Comparison of ENCODE assay signal across 24 cellular contexts in the genomic region with DNA sequence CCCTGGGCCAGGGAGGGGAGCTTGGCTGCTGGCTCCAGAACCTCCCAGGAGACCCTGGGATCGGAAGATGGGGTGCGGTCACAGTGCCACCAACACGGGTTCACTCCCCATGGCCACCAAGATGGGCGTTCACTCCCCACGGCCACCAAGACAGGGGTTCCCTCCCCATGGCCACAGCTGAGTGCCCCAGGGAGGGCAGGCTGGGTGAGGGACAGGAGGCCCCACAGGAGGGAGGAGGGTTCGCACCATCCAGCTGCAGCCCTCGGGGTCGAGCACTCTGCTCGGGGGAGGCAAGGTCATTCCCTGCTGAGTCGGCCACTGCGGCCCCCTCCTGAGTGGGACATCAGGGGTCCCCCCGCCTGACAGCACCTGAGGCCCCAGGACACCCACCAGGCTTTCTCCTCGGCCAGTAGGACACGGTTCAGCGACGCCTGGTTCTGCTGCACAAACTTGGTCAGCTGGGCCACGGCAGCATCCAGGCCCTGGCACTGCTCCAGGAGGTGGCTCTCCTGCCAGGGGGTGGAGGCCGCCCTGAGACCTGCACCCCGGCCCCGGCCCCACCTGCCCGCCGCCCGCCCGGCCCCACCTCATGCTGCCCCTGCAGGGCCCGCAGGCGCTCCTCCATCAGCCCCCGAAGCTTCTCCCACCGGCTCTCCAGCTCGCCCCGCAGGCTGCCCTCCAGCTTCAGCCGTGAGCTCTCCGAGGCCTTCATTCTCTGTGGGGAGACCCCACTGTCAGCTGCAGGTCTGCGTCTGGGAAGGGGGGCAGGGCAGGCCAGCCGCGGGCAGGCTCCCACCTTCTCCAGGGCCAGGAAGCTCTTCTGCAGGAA. TPM values are rescaled to one million over a fixed set of nuclear protein-coding genes. Genes with fewer than 3 reads are reported as not detected.
"Had no signal": no experiment of that assay in that cellular context is flagged by ENCODE, and none has a peak within 500 bp of the region (broad histone marks: within the 10 kb centered on the region; RNA-seq: fewer than 3 reads in every experiment).

No MANE protein-coding gene starts in this region.

- H3K9me3 Mint-ChIP-seq: activated naive CD8-positive, alpha-beta T cell treated with anti-CD3 and anti-CD28 coated beads, Interleukin-2, amount 50 U/mL, for 24 hours; activated T-helper 1 cell treated with anti-CD3 and anti-CD28 coated beads, Interleukin-12 subunit alpha, Interleukin-12 subunit beta, Interleukin-2, Interleukin-4 antibody, amounts not matched to agents 30 ng/mL and 10 ng/mL and 1 ng/mL, durations not matched to agents 14 hours and 24 hours and 36 hours; naive B cell; neural progenitor cell had no signal

- H3K27me3 ChIP-seq: neural progenitor cell had no signal

- ATAC-seq: activated CD8-positive, alpha-beta T cell treated with anti-CD3 and anti-CD28 coated beads, Interleukin-2, amount 10 ng/mL, durations not matched to agents 7 days and 5 days; activated naive CD8-positive, alpha-beta T cell treated with anti-CD3 and anti-CD28 coated beads, Interleukin-2, amount 50 U/mL, for 24 hours; left lobe of liver; lower lobe of right lung had no signal

- H3K27ac Mint-ChIP-seq: activated CD8-positive, alpha-beta T cell treated with anti-CD3 and anti-CD28 coated beads, Interleukin-2, amount 10 ng/mL, durations not matched to agents 7 days and 5 days; activated naive CD8-positive, alpha-beta T cell treated with anti-CD3 and anti-CD28 coated beads, Interleukin-2, amount 50 U/mL, for 24 hours; activated T-helper 1 cell treated with anti-CD3 and anti-CD28 coated beads, Interleukin-12 subunit alpha, Interleukin-12 subunit beta, Interleukin-2, Interleukin-4 antibody, amounts not matched to agents 30 ng/mL and 10 ng/mL and 1 ng/mL, durations not matched to agents 14 hours and 24 hours and 36 hours; neural progenitor cell had no signal

- H3K4me3 Mint-ChIP-seq: activated CD8-positive, alpha-beta T cell treated with anti-CD3 and anti-CD28 coated beads, Interleukin-2, amount 10 ng/mL, durations not matched to agents 7 days and 5 days; activated naive CD8-positive, alpha-beta T cell treated with anti-CD3 and anti-CD28 coated beads, Interleukin-2, amount 50 U/mL, for 24 hours; activated T-helper 1 cell treated with anti-CD3 and anti-CD28 coated beads, Interleukin-12 subunit alpha, Interleukin-12 subunit beta, Interleukin-2, Interleukin-4 antibody, amounts not matched to agents 30 ng/mL and 10 ng/mL and 1 ng/mL, durations not matched to agents 14 hours and 24 hours and 36 hours; naive B cell; neural progenitor cell had no signal

- H3K4me3 ChIP-seq: lower lobe of right lung, neural progenitor cell, tibial artery had no signal

- H3K4me1 ChIP-seq: lower lobe of right lung, neural progenitor cell, tibial artery had no signal

- H3K36me3 Mint-ChIP-seq: naive B cell, neural progenitor cell had no signal

- H3K9ac ChIP-seq: neural progenitor cell had no signal

- H3K27ac ChIP-seq: lower lobe of right lung, neural progenitor cell, tibial artery had no signal

- H3K27me3 Mint-ChIP-seq: activated naive CD8-positive, alpha-beta T cell treated with anti-CD3 and anti-CD28 coated beads, Interleukin-2, amount 50 U/mL, for 24 hours; naive B cell had no signal

- DNase-seq: activated CD4-positive, alpha-beta T cell treated with anti-CD3 and anti-CD28 coated beads for 1 hour; activated CD4-positive, alpha-beta T cell treated with anti-CD3 and anti-CD28 coated beads, Interleukin-2, amount 50 U/mL, for 1 hour; activated CD8-positive, alpha-beta T cell treated with anti-CD3 and anti-CD28 coated beads, Interleukin-2, amount 10 ng/mL, durations not matched to agents 7 days and 5 days; activated gamma-delta T cell; activated naive CD4-positive, alpha-beta T cell treated with anti-CD3 and anti-CD28 coated beads, Interleukin-2, amount 50 U/mL, for 16 hours; activated naive CD8-positive, alpha-beta T cell treated with anti-CD3 and anti-CD28 coated beads, Interleukin-2, amount 50 U/mL, for 24 hours; effector CD4-positive, alpha-beta T cell; kidney; lower lobe of right lung; naive B cell; stimulated activated CD4-positive, alpha-beta T cell treated with anti-CD3 and anti-CD28 coated beads, Interleukin-4, amount 100 ng/mL, for 24 hours; stimulated activated naive CD4-positive, alpha-beta T cell treated with Interleukin-2 at 50 U/mL for 16 hours; tibial artery had no signal

- H3K4me2 ChIP-seq: neural progenitor cell had no signal

- H3K4me1 Mint-ChIP-seq: activated naive CD8-positive, alpha-beta T cell treated with anti-CD3 and anti-CD28 coated beads, Interleukin-2, amount 50 U/mL, for 24 hours; neural progenitor cell had no signal

- H3K9me3 ChIP-seq: lower lobe of right lung, tibial artery had no signal

- H3K36me3 ChIP-seq: lower lobe of right lung, neural progenitor cell had no signal

RNA-seq across cellular contexts. Expression of a gene that starts 5.9 kb away (rescaled TPM):
- total RNA-seq: epithelial cell of proximal tubule had no signal

RNA-seq across cellular contexts. Expression of a gene that starts 7.6 kb away (rescaled TPM):
- total RNA-seq: activated T-helper 1 cell treated with anti-CD3 and anti-CD28 coated beads, Interleukin-12 subunit alpha, Interleukin-12 subunit beta, Interleukin-2, Interleukin-4 antibody, amounts not matched to agents 30 ng/mL and 10 ng/mL and 1 ng/mL, durations not matched to agents 14 hours and 24 hours and 36 hours; cerebellum; epithelial cell of proximal tubule; fibroblast of villous mesenchyme; kidney; left lobe of liver; lower lobe of right lung; mucosa of gallbladder; osteoblast; posterior vena cava; renal cortical epithelial cell; ureter had no signal
